2 cellular contexts compared by ENCODE assay signal in the genomic region with DNA sequence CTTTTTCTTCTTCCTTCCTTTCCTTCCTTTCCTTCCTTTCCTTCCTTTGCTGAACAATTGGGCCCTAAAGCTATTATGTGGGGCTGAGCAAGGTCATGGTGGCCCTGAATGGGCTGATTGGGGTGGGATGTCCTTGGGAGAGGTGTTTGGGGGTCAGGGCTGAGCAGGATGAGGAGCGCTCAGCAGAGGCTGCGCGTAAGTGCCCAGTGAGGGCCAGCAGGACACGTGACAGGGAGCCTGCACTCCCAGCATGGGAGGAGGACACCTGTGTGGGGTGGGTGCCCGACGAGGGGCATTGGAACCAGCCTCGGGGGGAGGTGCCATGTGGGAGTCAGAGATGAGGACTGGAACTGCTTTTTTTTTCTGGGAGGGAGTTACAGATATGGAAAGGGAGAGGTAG.
TF ChIP-seq lines count a peak whose summit lies in the region.

No MANE protein-coding gene starts in this region.

TF ChIP-seq in GM23338, 12 proteins besides CTCF, POLR2A, EP300 and RAD21:
- no peak for TF ChIP-seq POLR2AphosphoS5 (IDR thresholded peaks at IDR 0.05; ENCODE audit: low read depth)
- no peak for TF ChIP-seq JUNB (IDR thresholded peaks at IDR 0.05; ENCODE audit: unreplicated experiment)
- TF ChIP-seq, protein P1, sequence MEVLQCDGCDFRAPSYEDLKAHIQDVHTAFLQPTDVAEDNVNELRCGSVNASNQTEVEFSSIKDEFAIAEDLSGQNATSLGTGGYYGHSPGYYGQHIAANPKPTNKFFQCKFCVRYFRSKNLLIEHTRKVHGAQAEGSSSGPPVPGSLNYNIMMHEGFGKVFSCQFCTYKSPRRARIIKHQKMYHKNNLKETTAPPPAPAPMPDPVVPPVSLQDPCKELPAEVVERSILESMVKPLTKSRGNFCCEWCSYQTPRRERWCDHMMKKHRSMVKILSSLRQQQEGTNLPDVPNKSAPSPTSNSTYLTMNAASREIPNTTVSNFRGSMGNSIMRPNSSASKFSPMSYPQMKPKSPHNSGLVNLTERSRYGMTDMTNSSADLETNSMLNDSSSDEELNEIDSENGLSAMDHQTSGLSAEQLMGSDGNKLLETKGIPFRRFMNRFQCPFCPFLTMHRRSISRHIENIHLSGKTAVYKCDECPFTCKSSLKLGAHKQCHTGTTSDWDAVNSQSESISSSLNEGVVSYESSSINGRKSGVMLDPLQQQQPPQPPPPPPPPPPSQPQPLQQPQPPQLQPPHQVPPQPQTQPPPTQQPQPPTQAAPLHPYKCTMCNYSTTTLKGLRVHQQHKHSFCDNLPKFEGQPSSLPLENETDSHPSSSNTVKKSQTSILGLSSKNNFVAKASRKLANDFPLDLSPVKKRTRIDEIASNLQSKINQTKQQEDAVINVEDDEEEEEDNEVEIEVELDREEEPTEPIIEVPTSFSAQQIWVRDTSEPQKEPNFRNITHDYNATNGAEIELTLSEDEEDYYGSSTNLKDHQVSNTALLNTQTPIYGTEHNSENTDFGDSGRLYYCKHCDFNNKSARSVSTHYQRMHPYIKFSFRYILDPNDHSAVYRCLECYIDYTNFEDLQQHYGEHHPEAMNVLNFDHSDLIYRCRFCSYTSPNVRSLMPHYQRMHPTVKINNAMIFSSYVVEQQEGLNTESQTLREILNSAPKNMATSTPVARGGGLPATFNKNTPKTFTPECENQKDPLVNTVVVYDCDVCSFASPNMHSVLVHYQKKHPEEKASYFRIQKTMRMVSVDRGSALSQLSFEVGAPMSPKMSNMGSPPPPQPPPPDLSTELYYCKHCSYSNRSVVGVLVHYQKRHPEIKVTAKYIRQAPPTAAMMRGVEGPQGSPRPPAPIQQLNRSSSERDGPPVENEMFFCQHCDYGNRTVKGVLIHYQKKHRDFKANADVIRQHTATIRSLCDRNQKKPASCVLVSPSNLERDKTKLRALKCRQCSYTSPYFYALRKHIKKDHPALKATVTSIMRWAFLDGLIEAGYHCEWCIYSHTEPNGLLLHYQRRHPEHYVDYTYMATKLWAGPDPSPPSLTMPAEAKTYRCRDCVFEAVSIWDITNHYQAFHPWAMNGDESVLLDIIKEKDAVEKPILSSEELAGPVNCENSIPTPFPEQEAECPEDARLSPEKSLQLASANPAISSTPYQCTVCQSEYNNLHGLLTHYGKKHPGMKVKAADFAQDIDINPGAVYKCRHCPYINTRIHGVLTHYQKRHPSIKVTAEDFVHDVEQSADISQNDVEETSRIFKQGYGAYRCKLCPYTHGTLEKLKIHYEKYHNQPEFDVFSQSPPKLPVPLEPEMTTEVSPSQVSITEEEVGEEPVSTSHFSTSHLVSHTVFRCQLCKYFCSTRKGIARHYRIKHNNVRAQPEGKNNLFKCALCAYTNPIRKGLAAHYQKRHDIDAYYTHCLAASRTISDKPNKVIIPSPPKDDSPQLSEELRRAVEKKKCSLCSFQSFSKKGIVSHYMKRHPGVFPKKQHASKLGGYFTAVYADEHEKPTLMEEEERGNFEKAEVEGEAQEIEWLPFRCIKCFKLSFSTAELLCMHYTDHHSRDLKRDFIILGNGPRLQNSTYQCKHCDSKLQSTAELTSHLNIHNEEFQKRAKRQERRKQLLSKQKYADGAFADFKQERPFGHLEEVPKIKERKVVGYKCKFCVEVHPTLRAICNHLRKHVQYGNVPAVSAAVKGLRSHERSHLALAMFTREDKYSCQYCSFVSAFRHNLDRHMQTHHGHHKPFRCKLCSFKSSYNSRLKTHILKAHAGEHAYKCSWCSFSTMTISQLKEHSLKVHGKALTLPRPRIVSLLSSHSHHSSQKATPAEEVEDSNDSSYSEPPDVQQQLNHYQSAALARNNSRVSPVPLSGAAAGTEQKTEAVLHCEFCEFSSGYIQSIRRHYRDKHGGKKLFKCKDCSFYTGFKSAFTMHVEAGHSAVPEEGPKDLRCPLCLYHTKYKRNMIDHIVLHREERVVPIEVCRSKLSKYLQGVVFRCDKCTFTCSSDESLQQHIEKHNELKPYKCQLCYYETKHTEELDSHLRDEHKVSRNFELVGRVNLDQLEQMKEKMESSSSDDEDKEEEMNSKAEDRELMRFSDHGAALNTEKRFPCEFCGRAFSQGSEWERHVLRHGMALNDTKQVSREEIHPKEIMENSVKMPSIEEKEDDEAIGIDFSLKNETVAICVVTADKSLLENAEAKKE (CRISPR knock-in tag; IDR thresholded peaks at IDR 0.05), result no peak

TF ChIP-seq in H1, 55 proteins besides CTCF, POLR2A, EP300 and RAD21:
- no peak for TF ChIP-seq KDM1A (IDR thresholded peaks at IDR 0.05; ENCODE audit: borderline replicate concordance, low read length)
- no peak for TF ChIP-seq SP1 (IDR thresholded peaks at IDR 0.05; ENCODE audit: low read depth, low read length)
- TF ChIP-seq RNF2 (IDR thresholded peaks at IDR 0.05; ENCODE audit: borderline replicate concordance, low read depth, low read length, missing control alignments, poor library complexity, severe bottlenecking), result no peak
- no peak for TF ChIP-seq SIRT6 (IDR thresholded peaks at IDR 0.05; ENCODE audit: low read length)
- no peak for TF ChIP-seq CHD1 (IDR thresholded peaks at IDR 0.05; ENCODE audit: low read depth, low read length)
- no peak for TF ChIP-seq SP4 (IDR thresholded peaks at IDR 0.05; ENCODE audit: low read length)
- TF ChIP-seq JUN (IDR thresholded peaks at IDR 0.05; ENCODE audit: low read depth, low read length), result no peak
- no peak for TF ChIP-seq TCF12 (IDR thresholded peaks at IDR 0.05; ENCODE audit: low read depth, low read length)
- TF ChIP-seq ZNF274 (IDR thresholded peaks at IDR 0.05; ENCODE audit: borderline replicate concordance, extremely low read depth, low read length), result no peak
- no peak for TF ChIP-seq RFX5 (IDR thresholded peaks at IDR 0.05; ENCODE audit: borderline replicate concordance, low read depth, low read length)
- no peak for TF ChIP-seq MAFK (IDR thresholded peaks at IDR 0.05; ENCODE audit: low read depth, low read length)
- TF ChIP-seq BCL11A (IDR thresholded peaks at IDR 0.05; ENCODE audit: low read depth in 2 of 2, low read length in 2 of 2), result no peak
- TF ChIP-seq, protein P2, sequence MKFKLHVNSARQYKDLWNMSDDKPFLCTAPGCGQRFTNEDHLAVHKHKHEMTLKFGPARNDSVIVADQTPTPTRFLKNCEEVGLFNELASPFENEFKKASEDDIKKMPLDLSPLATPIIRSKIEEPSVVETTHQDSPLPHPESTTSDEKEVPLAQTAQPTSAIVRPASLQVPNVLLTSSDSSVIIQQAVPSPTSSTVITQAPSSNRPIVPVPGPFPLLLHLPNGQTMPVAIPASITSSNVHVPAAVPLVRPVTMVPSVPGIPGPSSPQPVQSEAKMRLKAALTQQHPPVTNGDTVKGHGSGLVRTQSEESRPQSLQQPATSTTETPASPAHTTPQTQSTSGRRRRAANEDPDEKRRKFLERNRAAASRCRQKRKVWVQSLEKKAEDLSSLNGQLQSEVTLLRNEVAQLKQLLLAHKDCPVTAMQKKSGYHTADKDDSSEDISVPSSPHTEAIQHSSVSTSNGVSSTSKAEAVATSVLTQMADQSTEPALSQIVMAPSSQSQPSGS (IDR thresholded peaks at IDR 0.05; ENCODE audit: low read length), result no peak
- TF ChIP-seq SP2 (IDR thresholded peaks at IDR 0.05; ENCODE audit: low read length), result no peak
